Comparison of ENCODE assay signal across 8 cellular contexts in the genomic region with DNA sequence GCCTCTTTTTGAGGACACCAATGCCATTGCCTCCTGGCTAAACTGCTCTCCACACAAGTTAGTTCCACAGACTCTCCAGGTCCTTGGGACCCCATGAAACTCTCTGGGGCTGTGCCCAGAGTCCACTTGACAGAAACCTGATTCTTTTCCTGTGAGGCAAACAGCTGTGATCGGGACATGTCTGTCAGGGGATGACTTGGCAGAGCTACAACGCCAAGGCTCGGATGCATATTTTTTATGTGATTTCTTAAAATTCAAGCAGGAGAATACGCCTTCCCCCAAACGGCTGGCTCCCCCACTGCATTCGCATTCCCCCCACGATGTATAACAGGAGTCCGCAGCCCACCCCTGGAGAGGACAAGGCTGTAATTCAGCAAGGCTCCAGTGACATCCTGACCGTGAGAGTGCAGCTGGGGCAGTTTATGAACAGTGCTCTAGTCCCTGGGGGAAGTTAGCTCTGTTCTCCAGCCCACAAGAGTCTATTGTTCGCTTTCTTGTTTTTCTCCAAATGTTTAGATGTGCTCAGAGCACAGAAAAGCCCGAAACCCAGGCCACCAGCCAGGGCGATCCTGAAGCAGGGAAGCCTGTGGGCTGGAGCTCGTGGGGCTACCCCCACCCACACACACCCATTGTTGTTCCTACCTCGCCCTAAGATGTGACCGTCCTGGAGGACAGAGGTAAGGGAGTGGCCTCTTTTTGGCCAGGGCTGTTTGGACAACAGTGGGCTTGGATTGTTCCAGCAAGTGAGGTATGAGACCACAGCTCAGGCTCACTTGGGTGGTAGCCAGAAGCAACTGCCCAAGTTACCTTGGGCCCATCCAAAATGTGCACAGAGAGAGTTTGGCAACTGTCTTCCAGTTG.
DNase-seq lines count a peak whose midpoint lies in the region; ATAC-seq and TF ChIP-seq lines count a peak whose summit lies in the region.

No MANE protein-coding gene starts in this region.

- H3K27me3 Mint-ChIP-seq in MCF 10A (ENCODE audit: insufficient read depth, unreplicated experiment) = no peaks in the 10 kb centered on the region
- H3K27me3 Mint-ChIP-seq in activated CD4-positive, alpha-beta T cell treated with anti-CD3 and anti-CD28 coated beads, Interleukin-2, amount 10 ng/mL, durations not matched to agents 7 days and 5 days = peaks cover 10% of the 10 kb centered on the region

- peak overlapping the region; percentile 49 to 62 (median 52) for H3K27ac ChIP-seq in gastrocnemius medialis

- in situ Hi-C loops in gastrocnemius medialis (cut with MboI; ENCODE audit: low sequenced_read_pairs in 4 of 4) = no loop called here

- ATAC-seq in gastrocnemius medialis (peak; percentile 45 to 47), HG03108 (IDR thresholded peaks at IDR 0.05; ENCODE audit: unreplicated experiment) (no peak), HG03045 (IDR thresholded peaks at IDR 0.05; ENCODE audit: unreplicated experiment) (no peak)

- CTCF ChIA-PET in GM10248 (lab: Yijun Ruan, JAX) = interaction anchor here (1.4 to 1.6 kb wide), 2 partner anchors 8 to 46 kb away, joined by 3 to 5 read pairs; no protein-coding TSS in a partner anchor
- CTCF ChIA-PET in MCF 10A (lab: Yijun Ruan, JAX) = interaction anchor here (0.6 to 0.7 kb wide), 3 partner anchors 121 to 389 kb away, joined by 3 read pairs; no protein-coding TSS in a partner anchor
- CTCF ChIA-PET in activated CD4-positive, alpha-beta T cell treated with anti-CD3 and anti-CD28 coated beads, Interleukin-2, amount 10 ng/mL, durations not matched to agents 7 days and 5 days (lab: Charles Lee) = no interaction called here

- DNase-seq in GM10248 (ENCODE audit: extremely low spot score) = peak; percentile 44
- peak; percentile 49 for DNase-seq in MCF 10A (ENCODE audit: unreplicated experiment)
- DNase-seq in hippocampal formation (lab: John Stamatoyannopoulos, UW) = peak; percentile 76 to 94
- DNase-seq in gastrocnemius medialis = no peak
- no peak for DNase-seq in effector CD4-positive, alpha-beta T cell
- no peak for DNase-seq in activated CD4-positive, alpha-beta T cell treated with anti-CD3 and anti-CD28 coated beads, Interleukin-2, amount 10 ng/mL, durations not matched to agents 7 days and 5 days

- TF ChIP-seq CTCF in GM10248 (IDR thresholded peaks at IDR 0.05; ENCODE audit: control extremely low read depth, extremely low read depth, low read depth, missing control alignments) (no peak), MCF 10A (IDR thresholded peaks at IDR 0.05; ENCODE audit: unreplicated experiment) (no peak), gastrocnemius medialis (IDR thresholded peaks at IDR 0.05 in 4 of 5, conservative IDR thresholded peaks at IDR 0.05 in 1 of 5) (no peak)

- no peak overlapping the region for H3K27ac Mint-ChIP-seq in MCF 10A (ENCODE audit: low read depth, unreplicated experiment)
- no peak overlapping the region for H3K27ac Mint-ChIP-seq in activated CD4-positive, alpha-beta T cell treated with anti-CD3 and anti-CD28 coated beads, Interleukin-2, amount 10 ng/mL, durations not matched to agents 7 days and 5 days

- no peak overlapping the region for H3K4me3 Mint-ChIP-seq in MCF 10A (ENCODE audit: unreplicated experiment)
- H3K4me3 Mint-ChIP-seq in activated CD4-positive, alpha-beta T cell treated with anti-CD3 and anti-CD28 coated beads, Interleukin-2, amount 10 ng/mL, durations not matched to agents 7 days and 5 days = no peak overlapping the region

- no peaks in the 10 kb centered on the region for H3K9me3 ChIP-seq in gastrocnemius medialis

- intact Hi-C loops in MCF 10A (cut with micrococcal nuclease) = no loop called here
- intact Hi-C loops in gastrocnemius medialis (cut with DNase I; ENCODE audit: low total_unique reads) = loop anchor here (10.0 kb wide), 1 partner anchor 809 kb away; no protein-coding TSS in a partner anchor

- no peaks in the 10 kb centered on the region for H3K27me3 ChIP-seq in gastrocnemius medialis

- POLR2A ChIA-PET in GM10248 (lab: Yijun Ruan, JAX) = no interaction called here
- POLR2A ChIA-PET in MCF 10A (lab: Yijun Ruan, JAX) = interaction anchor here (0.6 to 0.8 kb wide), 3 partner anchors 336 to 415 kb away, joined by 3 to 4 read pairs (median 3); no protein-coding TSS in a partner anchor
- POLR2A ChIA-PET in activated CD4-positive, alpha-beta T cell treated with anti-CD3 and anti-CD28 coated beads, Interleukin-2, amount 10 ng/mL, durations not matched to agents 7 days and 5 days (lab: Charles Lee) = no interaction called here

- no TSS peak for BruUV-seq in MCF 10A (replicated peaks; lab: Mats Ljungman, UMichigan)

- H3K4me1 Mint-ChIP-seq in MCF 10A (ENCODE audit: insufficient read depth, unreplicated experiment) = peaks cover 7% of the 10 kb centered on the region
- peaks cover 9% of the 10 kb centered on the region for H3K4me1 Mint-ChIP-seq in activated CD4-positive, alpha-beta T cell treated with anti-CD3 and anti-CD28 coated beads, Interleukin-2, amount 10 ng/mL, durations not matched to agents 7 days and 5 days

- no peaks in the 10 kb centered on the region for H3K9me3 Mint-ChIP-seq in MCF 10A (ENCODE audit: unreplicated experiment)
- H3K9me3 Mint-ChIP-seq in activated CD4-positive, alpha-beta T cell treated with anti-CD3 and anti-CD28 coated beads, Interleukin-2, amount 10 ng/mL, durations not matched to agents 7 days and 5 days = no peaks in the 10 kb centered on the region

- no peak for TF ChIP-seq POLR2A in gastrocnemius medialis (IDR thresholded peaks at IDR 0.05)

- H3K4me3 ChIP-seq in gastrocnemius medialis = no peak overlapping the region

- no peaks in the 10 kb centered on the region for H3K36me3 Mint-ChIP-seq in MCF 10A (ENCODE audit: insufficient read depth, unreplicated experiment)
- no peaks in the 10 kb centered on the region for H3K36me3 Mint-ChIP-seq in activated CD4-positive, alpha-beta T cell treated with anti-CD3 and anti-CD28 coated beads, Interleukin-2, amount 10 ng/mL, durations not matched to agents 7 days and 5 days (ENCODE audit: low read depth)

- no peaks in the 10 kb centered on the region for H3K36me3 ChIP-seq in gastrocnemius medialis

- peaks cover 16 to 25% of the 10 kb centered on the region in 2 donors for H3K4me1 ChIP-seq in gastrocnemius medialis

Comparison
In these comparisons a context has a peak if more than half of its experiments do, and no peak if none do; other contexts are left out.
1. DNase-seq: peak in GM10248 (single experiment), MCF 10A (single experiment) and hippocampal formation (2 of 2); none in gastrocnemius medialis (0 of 2), effector CD4-positive, alpha-beta T cell (single experiment) and activated CD4-positive, alpha-beta T cell treated with anti-CD3 and anti-CD28 coated beads, Interleukin-2, amount 10 ng/mL, durations not matched to agents 7 days and 5 days (single experiment).
2. ATAC-seq: peak in gastrocnemius medialis (2 of 2); none in HG03108 (single experiment) and HG03045 (single experiment).